In the genomic region with DNA sequence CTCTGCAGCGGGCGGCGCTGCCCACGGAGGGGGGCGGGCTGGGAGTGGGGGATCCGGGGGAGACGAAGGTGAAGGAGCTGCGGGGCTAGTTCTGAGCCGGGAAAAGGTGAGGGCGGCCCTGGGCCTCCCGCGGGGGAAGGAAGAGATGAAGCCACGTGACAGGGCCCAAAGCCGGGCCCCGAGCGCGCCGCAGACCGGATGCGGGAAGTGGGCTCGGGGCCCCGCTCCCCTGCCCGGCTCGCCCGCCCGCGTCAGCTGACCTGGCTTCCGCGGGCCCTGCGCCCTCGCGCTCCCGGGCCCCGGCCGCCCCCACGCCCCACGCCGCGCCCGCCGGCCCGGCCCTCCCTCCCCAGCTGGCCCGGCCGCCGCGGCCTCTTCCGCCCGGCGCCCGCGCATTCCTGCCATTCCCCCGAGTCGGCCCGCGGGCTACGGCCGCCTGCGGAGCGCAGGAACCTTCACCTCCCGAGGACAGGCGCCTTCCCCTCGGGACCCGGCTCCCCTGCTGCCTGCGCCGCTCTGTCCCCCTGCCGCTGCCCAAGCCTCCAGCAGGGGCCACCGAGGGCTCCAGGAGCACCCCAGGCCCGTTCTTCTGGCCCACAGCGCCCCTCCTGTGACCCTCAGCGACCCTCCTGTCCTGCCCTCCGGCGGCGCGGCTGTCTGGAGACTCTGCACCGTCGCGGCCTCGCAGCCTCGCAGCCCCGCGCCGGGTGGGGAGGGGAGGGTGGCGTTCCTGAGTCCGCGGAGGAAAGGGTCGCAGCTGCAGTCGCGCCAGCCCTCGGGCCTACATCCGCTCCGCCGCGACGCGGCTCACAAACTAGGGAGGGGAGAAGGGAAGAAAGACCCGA, we compare ENCODE assay signal across 8 cellular contexts. TPM values are rescaled to one million over a fixed set of nuclear protein-coding genes. Genes with fewer than 3 reads are reported as not detected.
A peak's percentile ranks its signal among the peaks of the same experiment; 100 is the strongest.
DNase-seq lines count a peak whose midpoint lies in the region; ATAC-seq and TF ChIP-seq lines count a peak whose summit lies in the region.

No MANE protein-coding gene starts in this region.

- H3K4me1 ChIP-seq in endodermal cell (ENCODE audit: control insufficient read depth, insufficient read depth, low read length): no peaks in the 10 kb centered on the region

- peak overlapping the region; percentile 68 for H3K4me3 Mint-ChIP-seq in endodermal cell

- H3K4me3 ChIP-seq in endodermal cell (ENCODE audit: low read length): peak overlapping the region; percentile 23

- H3K27me3 Mint-ChIP-seq in endodermal cell (ENCODE audit: insufficient read depth): no peaks in the 10 kb centered on the region

- DNase-seq in NCI-H2107 treated with DMSO at 0.1 percent for 48 hours (lab: John Stamatoyannopoulos, UW; ENCODE audit: unreplicated experiment) (peak; percentile 14), NCI-H2107 (lab: John Stamatoyannopoulos, UW) (no peak), NCI-H510A (lab: John Stamatoyannopoulos, UW) (peak; percentile 18), endodermal cell (peak; percentile 93), mesenteric fat pad (ENCODE audit: low spot score) (peak; percentile 93)
- peak; percentile 41 to 68 (median 44) for DNase-seq in activated CD8-positive, alpha-beta memory T cell treated with anti-CD3 and anti-CD28 coated beads for 48 hours (ENCODE audit: low read depth in 2 of 3, low spot score in 2 of 3)
- DNase-seq in stimulated activated CD8-positive, alpha-beta memory T cell treated with anti-CD3 and anti-CD28 coated beads, Interleukin-15, amount 100 ng/mL, for 48 hours (ENCODE audit: low read depth in 2 of 2): peak; percentile 70 to 73

- peak overlapping the region; percentile 94 for H3K27ac Mint-ChIP-seq in endodermal cell

- ATAC-seq in HG02798 (IDR thresholded peaks at IDR 0.05; ENCODE audit: poor library complexity, unreplicated experiment): peak; percentile 76

- H3K27ac ChIP-seq in endodermal cell (ENCODE audit: low read depth, low read length): peak overlapping the region; percentile 26

- H3K4me1 Mint-ChIP-seq in endodermal cell: peaks cover 25% of the 10 kb centered on the region

- H3K9ac ChIP-seq in endodermal cell (ENCODE audit: extremely low read depth, low read length, poor library complexity, severe bottlenecking): peak overlapping the region; percentile 30

- peak; percentile 87 for TF ChIP-seq CTCF in endodermal cell (conservative IDR thresholded peaks at IDR 0.05)

- peaks cover 3% of the 10 kb centered on the region for H3K36me3 Mint-ChIP-seq in endodermal cell (ENCODE audit: low read depth)

- 0 to 14% methylated on average over 2 to 95 of the region's 96 CpGs for WGBS in endodermal cell (ENCODE audit: insufficient coverage in 1 of 2, insufficient read length in 1 of 2), 2 experiments

- H3K27me3 ChIP-seq in endodermal cell (ENCODE audit: control insufficient read depth, insufficient read depth, low read length, poor library complexity, severe bottlenecking): no peaks in the 10 kb centered on the region

- no peaks in the 10 kb centered on the region for H3K36me3 ChIP-seq in endodermal cell (ENCODE audit: control insufficient read depth, insufficient read depth, low read length)

- no peaks in the 10 kb centered on the region for H3K9me3 ChIP-seq in endodermal cell (ENCODE audit: control insufficient read depth, low read length)

- H3K9me3 Mint-ChIP-seq in endodermal cell: no peaks in the 10 kb centered on the region

RNA-seq across cellular contexts. Expression of a gene that starts 20.4 kb away (rescaled TPM):
- total RNA-seq in endodermal cell: 1 to 10 TPM in 1 of 2 donors, under 1 TPM in 1; 0.73 to 5.1 TPM
- not detected for polyA plus RNA-seq in endodermal cell (2013, experiment 1 of 2)
- polyA plus RNA-seq in endodermal cell (2013, experiment 2 of 2): 0.41 TPM
- total RNA-seq in mesenteric fat pad: 18.5 TPM
